1 cellular context compared by ENCODE assay signal in the genomic region with DNA sequence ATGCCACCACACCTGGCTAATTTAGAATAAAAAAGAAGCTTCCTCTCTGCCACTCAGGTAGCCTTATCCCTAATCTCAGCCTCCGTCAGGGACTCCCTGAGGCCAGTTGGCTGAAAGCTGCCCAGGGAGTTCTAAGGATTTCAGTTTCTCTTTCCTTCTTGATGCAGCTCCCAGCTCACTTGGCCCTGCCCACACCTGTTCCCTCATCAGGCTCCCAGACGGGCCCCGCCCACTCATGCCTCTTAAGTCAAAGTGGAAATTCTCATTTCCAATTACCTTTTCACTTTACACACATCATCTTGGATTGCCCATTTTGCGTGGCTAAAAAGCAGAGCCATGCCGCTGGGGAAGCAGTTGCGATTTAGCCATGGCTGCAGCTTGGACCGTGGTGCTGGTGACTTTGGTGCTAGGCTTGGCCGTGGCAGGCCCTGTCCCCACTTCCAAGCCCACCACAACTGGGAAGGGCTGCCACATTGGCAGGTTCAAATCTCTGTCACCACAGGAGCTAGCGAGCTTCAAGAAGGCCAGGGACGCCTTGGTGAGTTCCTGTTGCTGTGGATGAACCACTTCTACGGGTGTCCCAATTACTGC.
TF ChIP-seq lines count a peak whose summit lies in the region.

A gene (plus strand): TSS at position 353 of the 591 bp plus-strand sequence. CDS start 15 bp downstream, at position 368.

TF ChIP-seq in HEK293, 187 proteins besides CTCF, POLR2A, EP300 and RAD21 (continued from another document):
- TF ChIP-seq, protein P1, sequence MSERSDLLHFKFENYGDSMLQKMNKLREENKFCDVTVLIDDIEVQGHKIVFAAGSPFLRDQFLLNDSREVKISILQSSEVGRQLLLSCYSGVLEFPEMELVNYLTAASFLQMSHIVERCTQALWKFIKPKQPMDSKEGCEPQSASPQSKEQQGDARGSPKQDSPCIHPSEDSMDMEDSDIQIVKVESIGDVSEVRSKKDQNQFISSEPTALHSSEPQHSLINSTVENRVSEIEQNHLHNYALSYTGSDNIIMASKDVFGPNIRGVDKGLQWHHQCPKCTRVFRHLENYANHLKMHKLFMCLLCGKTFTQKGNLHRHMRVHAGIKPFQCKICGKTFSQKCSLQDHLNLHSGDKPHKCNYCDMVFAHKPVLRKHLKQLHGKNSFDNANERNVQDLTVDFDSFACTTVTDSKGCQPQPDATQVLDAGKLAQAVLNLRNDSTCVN (tag by site-specific recombination; optimal IDR thresholded peaks at IDR 0.05), result no peak
- TF ChIP-seq, protein P2, sequence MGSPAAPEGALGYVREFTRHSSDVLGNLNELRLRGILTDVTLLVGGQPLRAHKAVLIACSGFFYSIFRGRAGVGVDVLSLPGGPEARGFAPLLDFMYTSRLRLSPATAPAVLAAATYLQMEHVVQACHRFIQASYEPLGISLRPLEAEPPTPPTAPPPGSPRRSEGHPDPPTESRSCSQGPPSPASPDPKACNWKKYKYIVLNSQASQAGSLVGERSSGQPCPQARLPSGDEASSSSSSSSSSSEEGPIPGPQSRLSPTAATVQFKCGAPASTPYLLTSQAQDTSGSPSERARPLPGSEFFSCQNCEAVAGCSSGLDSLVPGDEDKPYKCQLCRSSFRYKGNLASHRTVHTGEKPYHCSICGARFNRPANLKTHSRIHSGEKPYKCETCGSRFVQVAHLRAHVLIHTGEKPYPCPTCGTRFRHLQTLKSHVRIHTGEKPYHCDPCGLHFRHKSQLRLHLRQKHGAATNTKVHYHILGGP (tag by site-specific recombination; IDR thresholded peaks at IDR 0.05), result no peak
- no peak for TF ChIP-seq ZNF785 (tag by site-specific recombination; IDR thresholded peaks at IDR 0.05)
- peak; percentile 68 for TF ChIP-seq EGR2 (tag by site-specific recombination; IDR thresholded peaks at IDR 0.05; ENCODE audit: low read depth)
- TF ChIP-seq PRDM1 (tag by site-specific recombination; IDR thresholded peaks at IDR 0.05), result no peak
- no peak for TF ChIP-seq ZNF354C (tag by site-specific recombination; IDR thresholded peaks at IDR 0.05; ENCODE audit: borderline replicate concordance, low read depth)
- TF ChIP-seq ZNF529 (tag by site-specific recombination; IDR thresholded peaks at IDR 0.05; ENCODE audit: insufficient replicate concordance), result no peak
- TF ChIP-seq GLI4 (tag by site-specific recombination; IDR thresholded peaks at IDR 0.05), result no peak
- TF ChIP-seq ZNF423 (tag by site-specific recombination; IDR thresholded peaks at IDR 0.05), result no peak
- TF ChIP-seq SP3 (tag by site-specific recombination; IDR thresholded peaks at IDR 0.05), result no peak
- no peak for TF ChIP-seq GLIS1 (tag by site-specific recombination; IDR thresholded peaks at IDR 0.05)
- no peak for TF ChIP-seq GLIS2 (tag by site-specific recombination; IDR thresholded peaks at IDR 0.05)
- TF ChIP-seq, protein P3, sequence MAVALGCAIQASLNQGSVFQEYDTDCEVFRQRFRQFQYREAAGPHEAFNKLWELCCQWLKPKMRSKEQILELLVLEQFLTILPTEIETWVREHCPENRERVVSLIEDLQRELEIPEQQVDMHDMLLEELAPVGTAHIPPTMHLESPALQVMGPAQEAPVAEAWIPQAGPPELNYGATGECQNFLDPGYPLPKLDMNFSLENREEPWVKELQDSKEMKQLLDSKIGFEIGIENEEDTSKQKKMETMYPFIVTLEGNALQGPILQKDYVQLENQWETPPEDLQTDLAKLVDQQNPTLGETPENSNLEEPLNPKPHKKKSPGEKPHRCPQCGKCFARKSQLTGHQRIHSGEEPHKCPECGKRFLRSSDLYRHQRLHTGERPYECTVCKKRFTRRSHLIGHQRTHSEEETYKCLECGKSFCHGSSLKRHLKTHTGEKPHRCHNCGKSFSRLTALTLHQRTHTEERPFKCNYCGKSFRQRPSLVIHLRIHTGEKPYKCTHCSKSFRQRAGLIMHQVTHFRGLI (tag by site-specific recombination; IDR thresholded peaks at IDR 0.05), result no peak
- no peak for TF ChIP-seq ZBTB21 (tag by site-specific recombination; IDR thresholded peaks at IDR 0.05)
- TF ChIP-seq YY1 (tag by site-specific recombination; IDR thresholded peaks at IDR 0.05), result no peak
- TF ChIP-seq SCRT2 (tag by site-specific recombination; IDR thresholded peaks at IDR 0.05), result peak; percentile 29; the same call in 1 of the 2 replicates
- TF ChIP-seq ZSCAN23 (tag by site-specific recombination; IDR thresholded peaks at IDR 0.05), result no peak
- peak; percentile 60 for TF ChIP-seq ZFHX2 (tag by site-specific recombination; conservative IDR thresholded peaks at IDR 0.05)
- TF ChIP-seq KLF9 (tag by site-specific recombination; IDR thresholded peaks at IDR 0.05; ENCODE audit: low read depth), result peak; percentile 38; the same call in 1 of the 2 replicates
